Comparison of ENCODE assay signal across 19 cellular contexts in genomic region chr1:29384496-29385015, GRCh38.
"Had no signal": no experiment of that assay in that cellular context is flagged by ENCODE, and none has a peak within 500 bp of the region (broad histone marks: within the 10 kb centered on the region; RNA-seq: fewer than 3 reads in every experiment).

No MANE protein-coding gene starts in this region.

- ATAC-seq: effector memory CD8-positive, alpha-beta T cell; heart left ventricle; lower lobe of right lung had no signal

- H3K4me3 Mint-ChIP-seq: dendritic cell treated with granulocyte-macrophage colony-stimulating factor and Interleukin-4, amounts not matched to agents 40 ng/mL and 50 ng/mL, for 4 days; effector memory CD8-positive, alpha-beta T cell; memory B cell; mesothelial cell of epicardium; natural killer cell treated with Interleukin-12 subunit alpha and Interleukin-12 subunit beta and Interleukin-15 and Interleukin-18, amount 100 ng/mL, for 72 hours had no signal

- H3K4me3 ChIP-seq: heart left ventricle, left ventricle myocardium inferior, lower lobe of right lung, sigmoid colon, skin epidermis, suprapubic skin, tibial artery, upper lobe of left lung, vagina had no signal

- H3K27ac Mint-ChIP-seq: dendritic cell treated with granulocyte-macrophage colony-stimulating factor and Interleukin-4, amounts not matched to agents 40 ng/mL and 50 ng/mL, for 4 days; effector memory CD8-positive, alpha-beta T cell; memory B cell; mesothelial cell of epicardium; natural killer cell treated with Interleukin-12 subunit alpha and Interleukin-12 subunit beta and Interleukin-15 and Interleukin-18, amount 100 ng/mL, for 72 hours had no signal

- H3K27ac ChIP-seq: heart left ventricle, left ventricle myocardium inferior, lower lobe of right lung, sigmoid colon, skin epidermis, suprapubic skin, tibial artery, upper lobe of left lung, vagina had no signal

- H3K36me3 Mint-ChIP-seq: memory B cell, mesothelial cell of epicardium had no signal

- H3K4me1 Mint-ChIP-seq: memory B cell had no signal

- H3K9me3 Mint-ChIP-seq: effector memory CD8-positive, alpha-beta T cell; memory B cell had no signal

- DNase-seq: effector memory CD8-positive, alpha-beta T cell; erythroblast; foreskin melanocyte; heart left ventricle; hippocampal formation; left ventricle myocardium inferior; lower lobe of right lung; sigmoid colon; stimulated activated CD4-positive, alpha-beta T cell treated with anti-CD3 and anti-CD28 coated beads, Interleukin-12 subunit alpha, Interleukin-12 subunit beta, amount 100 ng/mL, for 4 hours; stimulated activated naive CD4-positive, alpha-beta T cell treated with Interleukin-2 at 50 U/mL for 16 hours; tibial artery; upper lobe of left lung had no signal
